ENCODE assay signal across 15 cellular contexts in the genomic region with DNA sequence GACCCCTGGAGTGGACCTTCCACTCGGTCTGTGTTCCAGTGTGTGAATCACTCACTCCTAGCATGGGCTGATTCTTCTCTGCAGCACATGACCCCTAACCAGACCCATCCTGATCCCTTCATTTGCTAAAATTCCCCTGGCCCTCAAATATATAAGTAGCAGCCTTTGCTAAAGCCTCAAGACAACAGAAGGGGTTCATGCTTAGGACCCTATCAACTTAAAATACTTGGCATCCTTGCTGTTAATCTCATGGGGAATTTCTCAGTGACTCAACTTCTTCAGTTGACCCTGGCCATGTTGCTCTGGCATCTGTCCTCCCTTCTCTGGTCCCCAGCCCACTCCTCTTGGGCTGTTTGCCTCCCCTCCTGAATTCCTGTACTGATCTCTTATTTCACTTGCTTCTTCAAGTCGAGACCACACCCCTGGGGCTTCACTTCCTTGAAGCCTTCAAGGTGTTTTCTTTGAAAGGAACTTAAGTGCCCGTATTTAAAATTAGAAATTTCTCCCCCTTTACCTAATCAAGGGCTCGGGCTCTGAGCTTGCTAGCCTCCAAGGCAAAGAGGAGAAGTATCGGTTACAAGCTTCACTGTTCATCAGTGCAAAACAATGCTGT. TPM values are rescaled to one million over a fixed set of nuclear protein-coding genes. Genes with fewer than 3 reads are reported as not detected.
A peak's percentile ranks its signal among the peaks of the same experiment; 100 is the strongest.
DNase-seq lines count a peak whose midpoint lies in the region; ATAC-seq and TF ChIP-seq lines count a peak whose summit lies in the region.
"Had no signal": no experiment of that assay in that cellular context is flagged by ENCODE, and none has a peak within 500 bp of the region (broad histone marks: within the 10 kb centered on the region; RNA-seq: fewer than 3 reads in every experiment).

No MANE protein-coding gene starts in this region.

- no peak for ATAC-seq in GM18517 (IDR thresholded peaks at IDR 0.05; ENCODE audit: unreplicated experiment)

- no peaks in the 10 kb centered on the region for H3K9me3 Mint-ChIP-seq in CD8-positive, alpha-beta memory T cell
- no peaks in the 10 kb centered on the region for H3K9me3 Mint-ChIP-seq in osteocyte (ENCODE audit: unreplicated experiment)

- H3K4me1 Mint-ChIP-seq in CD8-positive, alpha-beta memory T cell = peaks cover 10 to 12% (median 11%) of the 10 kb centered on the region in 3 donors
- H3K4me1 Mint-ChIP-seq in osteocyte (ENCODE audit: unreplicated experiment) = peaks cover 6% of the 10 kb centered on the region

- H3K9me3 ChIP-seq in CD8-positive, alpha-beta memory T cell (ENCODE audit: low read length) = no peaks in the 10 kb centered on the region
- H3K9me3 ChIP-seq in osteoblast (ENCODE audit: low read depth, low read length) = no peaks in the 10 kb centered on the region
- H3K9me3 ChIP-seq: BLaER1, sigmoid colon, tibial nerve had no signal

- H3K27ac Mint-ChIP-seq in CD8-positive, alpha-beta memory T cell = no peak overlapping the region
- no peak overlapping the region for H3K27ac Mint-ChIP-seq in osteocyte (ENCODE audit: unreplicated experiment)

- H3K27ac ChIP-seq in CD8-positive, alpha-beta memory T cell (ENCODE audit: low read depth, low read length) = no peak overlapping the region
- peak overlapping the region; percentile 85 for H3K27ac ChIP-seq in osteoblast (ENCODE audit: low read depth, low read length)
- H3K27ac ChIP-seq: BLaER1, sigmoid colon, tibial nerve had no signal

- no peaks in the 10 kb centered on the region for H3K27me3 ChIP-seq in CD8-positive, alpha-beta memory T cell (ENCODE audit: insufficient read depth, low read length, poor library complexity, severe bottlenecking)
- H3K27me3 ChIP-seq in osteoblast (ENCODE audit: insufficient read depth, low read length) = no peaks in the 10 kb centered on the region
- H3K27me3 ChIP-seq: BLaER1, sigmoid colon, tibial nerve had no signal

- H2AFZ ChIP-seq in osteoblast (ENCODE audit: low read length) = no peak overlapping the region

- peak overlapping the region; percentile 1 for H3K4me3 ChIP-seq in CD8-positive, alpha-beta memory T cell (ENCODE audit: low read length)
- H3K4me3 ChIP-seq in fibroblast of mammary gland (ENCODE audit: control insufficient read depth, low read depth, low read length) = no peak overlapping the region
- H3K4me3 ChIP-seq in osteoblast (ENCODE audit: insufficient read depth, low read length) = no peak overlapping the region
- H3K4me3 ChIP-seq: BLaER1, sigmoid colon, tibial nerve had no signal

- peak overlapping the region in 1 of 7 donors; percentile 73 for H3K4me3 Mint-ChIP-seq in CD8-positive, alpha-beta memory T cell
- no peak overlapping the region for H3K4me3 Mint-ChIP-seq in osteocyte (ENCODE audit: unreplicated experiment)

- peaks cover 13% of the 10 kb centered on the region for H3K79me2 ChIP-seq in osteoblast (ENCODE audit: insufficient read depth, low read length)

- H3K4me1 ChIP-seq in CD8-positive, alpha-beta memory T cell (ENCODE audit: insufficient read depth, low read length) = peaks cover 39% of the 10 kb centered on the region
- peaks cover 68% of the 10 kb centered on the region for H3K4me1 ChIP-seq in osteoblast (ENCODE audit: insufficient read depth, low read length)
- H3K4me1 ChIP-seq: BLaER1 had no signal

- no peak for TF ChIP-seq CTCF in fibroblast of mammary gland (conservative IDR thresholded peaks at IDR 0.05; ENCODE audit: control insufficient read depth, insufficient read depth, low read depth, low read length)
- no peak for TF ChIP-seq CTCF in osteoblast (IDR thresholded peaks at IDR 0.05; ENCODE audit: extremely low read depth, low read depth, low read length)
- TF ChIP-seq CTCF in GM10248 (IDR thresholded peaks at IDR 0.05; ENCODE audit: control extremely low read depth, extremely low read depth, low read depth, missing control alignments) = no peak
- TF ChIP-seq CTCF in osteocyte (IDR thresholded peaks at IDR 0.05) = no peak

- H3K27me3 Mint-ChIP-seq in CD8-positive, alpha-beta memory T cell = peaks cover 10 to 58% of the 10 kb centered on the region in 2 donors
- peaks cover 23% of the 10 kb centered on the region for H3K27me3 Mint-ChIP-seq in osteocyte (ENCODE audit: unreplicated experiment)

- CTCF ChIA-PET in CD8-positive, alpha-beta memory T cell (lab: Charles Lee) = no interaction called here
- CTCF ChIA-PET in GM10248 (lab: Yijun Ruan, JAX) = no interaction called here

- H3K36me3 Mint-ChIP-seq in CD8-positive, alpha-beta memory T cell = peaks cover 0 to 5% (median 0%) of the 10 kb centered on the region in 3 donors
- H3K36me3 Mint-ChIP-seq in osteocyte (ENCODE audit: unreplicated experiment) = peaks cover 3% of the 10 kb centered on the region

- H3K4me2 ChIP-seq in osteoblast (ENCODE audit: insufficient read depth, low read length) = no peak overlapping the region
- H3K4me2 ChIP-seq: BLaER1 had no signal

- no peaks in the 10 kb centered on the region for H3K36me3 ChIP-seq in CD8-positive, alpha-beta memory T cell (ENCODE audit: insufficient read depth, low read length)
- peaks cover 22% of the 10 kb centered on the region for H3K36me3 ChIP-seq in osteoblast (ENCODE audit: insufficient read depth, low read length)
- H3K36me3 ChIP-seq: BLaER1, sigmoid colon, tibial nerve had no signal

- peak in 1 of 5 donors; percentile 3 for DNase-seq in CD8-positive, alpha-beta memory T cell
- DNase-seq in LHCN-M2 (ENCODE audit: low read depth) (peak; percentile 27), fibroblast of mammary gland (ENCODE audit: low read depth) (peak; percentile 25), osteoblast (ENCODE audit: insufficient read length, low spot score, missing footprints) (no peak), GM10248 (ENCODE audit: extremely low spot score) (no peak), osteocyte (ENCODE audit: extremely low spot score, unreplicated experiment) (no peak)
- DNase-seq: activated CD4-positive, CD25-positive, alpha-beta regulatory T cell treated with anti-CD3 and anti-CD28 coated beads, Interleukin-2, amount 50 U/mL, for 72 hours; islet precursor cell; NCI-H187 treated with DMSO at 0.1 percent for 48 hours; Right ventricle myocardium superior; sigmoid colon had no signal

- POLR2A ChIA-PET in CD8-positive, alpha-beta memory T cell (lab: Charles Lee) = no interaction called here
- POLR2A ChIA-PET in GM10248 (lab: Yijun Ruan, JAX) = no interaction called here

- peaks cover 4% of the 10 kb centered on the region for H4K20me1 ChIP-seq in osteoblast (ENCODE audit: insufficient read depth, low read length)
- H4K20me1 ChIP-seq: BLaER1 had no signal

RNA-seq across cellular contexts. Expression of gene NNMT, which starts 23.6 kb away (rescaled TPM):
- not detected for total RNA-seq in CD8-positive, alpha-beta memory T cell
- not detected for polyA plus RNA-seq in CD8-positive, alpha-beta memory T cell
- total RNA-seq in LHCN-M2 (2014; rRNA removed) (759 and 1,139 TPM in 2 replicates), osteoblast (1,091 and 1,196 TPM in 2 replicates), osteocyte (65.4 and 79.5 TPM in 2 replicates)
- 1,047 TPM for polyA plus RNA-seq in LHCN-M2 (2012)
- total RNA-seq: T-helper 1 cell treated with Interleukin-12 subunit alpha and Interleukin-12 subunit beta and Interleukin-4 antibody, amounts not matched to agents 30 ng/mL and 1 ng/mL, for 36 hours had no signal

Comparison
In these comparisons a context has a peak if more than half of its experiments do, and no peak if none do; other contexts are left out.
1. DNase-seq: peak in LHCN-M2 (single experiment) and fibroblast of mammary gland (single experiment); none in osteoblast (single experiment), GM10248 (single experiment) and osteocyte (single experiment).
2. RNA of gene NNMT, which starts 23.6 kb away (total RNA-seq): 1,091 to 1,196 TPM in osteoblast, 759 to 1,139 TPM in LHCN-M2 and 65.4 to 79.5 TPM in osteocyte; not detected in CD8-positive, alpha-beta memory T cell; every median in the first group is over 10 times any median in the second.